2 cellular contexts compared by ENCODE assay signal in the genomic region with DNA sequence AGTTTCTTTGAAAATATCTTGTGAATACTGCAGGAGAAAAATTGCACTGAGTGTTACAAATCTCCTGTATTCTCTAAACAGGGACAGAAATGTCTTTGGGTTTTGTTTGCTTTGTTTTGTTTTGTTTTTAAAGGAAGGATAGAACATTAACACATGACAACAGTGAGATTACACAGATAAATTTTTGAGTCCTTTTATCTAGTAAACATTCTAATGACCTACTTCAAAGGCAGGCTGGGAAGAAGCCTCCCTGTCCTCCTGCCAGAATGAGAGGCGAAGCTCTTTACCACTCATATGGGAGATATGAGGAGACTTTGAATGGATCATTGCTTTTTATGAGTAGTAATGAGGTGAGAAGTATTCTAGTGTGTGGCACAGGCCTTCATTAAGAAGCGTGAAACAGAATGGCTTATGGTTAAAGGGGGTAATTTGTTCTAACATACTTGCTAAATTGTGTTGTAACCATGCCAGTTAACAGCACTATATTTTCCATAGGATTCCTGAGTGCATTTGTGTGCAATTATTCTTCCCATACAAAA.
TF ChIP-seq lines count a peak whose summit lies in the region.

No MANE protein-coding gene starts in this region.

TF ChIP-seq in SK-N-SH, 30 proteins besides CTCF, POLR2A, EP300 and RAD21 (continued from another document):
- TF ChIP-seq, protein P1, sequence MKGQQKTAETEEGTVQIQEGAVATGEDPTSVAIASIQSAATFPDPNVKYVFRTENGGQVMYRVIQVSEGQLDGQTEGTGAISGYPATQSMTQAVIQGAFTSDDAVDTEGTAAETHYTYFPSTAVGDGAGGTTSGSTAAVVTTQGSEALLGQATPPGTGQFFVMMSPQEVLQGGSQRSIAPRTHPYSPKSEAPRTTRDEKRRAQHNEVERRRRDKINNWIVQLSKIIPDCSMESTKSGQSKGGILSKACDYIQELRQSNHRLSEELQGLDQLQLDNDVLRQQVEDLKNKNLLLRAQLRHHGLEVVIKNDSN (IDR thresholded peaks at IDR 0.05; ENCODE audit: borderline replicate concordance, low read depth): no peak
TF ChIP-seq in SK-N-SH: peak in this region for 0.

TF ChIP-seq in SK-N-SH treated with all-trans-retinoic acid at 6 μM for 48 hours, 23 proteins besides CTCF, POLR2A, EP300 and RAD21 (continued from another document):
- TF ChIP-seq, protein P2, sequence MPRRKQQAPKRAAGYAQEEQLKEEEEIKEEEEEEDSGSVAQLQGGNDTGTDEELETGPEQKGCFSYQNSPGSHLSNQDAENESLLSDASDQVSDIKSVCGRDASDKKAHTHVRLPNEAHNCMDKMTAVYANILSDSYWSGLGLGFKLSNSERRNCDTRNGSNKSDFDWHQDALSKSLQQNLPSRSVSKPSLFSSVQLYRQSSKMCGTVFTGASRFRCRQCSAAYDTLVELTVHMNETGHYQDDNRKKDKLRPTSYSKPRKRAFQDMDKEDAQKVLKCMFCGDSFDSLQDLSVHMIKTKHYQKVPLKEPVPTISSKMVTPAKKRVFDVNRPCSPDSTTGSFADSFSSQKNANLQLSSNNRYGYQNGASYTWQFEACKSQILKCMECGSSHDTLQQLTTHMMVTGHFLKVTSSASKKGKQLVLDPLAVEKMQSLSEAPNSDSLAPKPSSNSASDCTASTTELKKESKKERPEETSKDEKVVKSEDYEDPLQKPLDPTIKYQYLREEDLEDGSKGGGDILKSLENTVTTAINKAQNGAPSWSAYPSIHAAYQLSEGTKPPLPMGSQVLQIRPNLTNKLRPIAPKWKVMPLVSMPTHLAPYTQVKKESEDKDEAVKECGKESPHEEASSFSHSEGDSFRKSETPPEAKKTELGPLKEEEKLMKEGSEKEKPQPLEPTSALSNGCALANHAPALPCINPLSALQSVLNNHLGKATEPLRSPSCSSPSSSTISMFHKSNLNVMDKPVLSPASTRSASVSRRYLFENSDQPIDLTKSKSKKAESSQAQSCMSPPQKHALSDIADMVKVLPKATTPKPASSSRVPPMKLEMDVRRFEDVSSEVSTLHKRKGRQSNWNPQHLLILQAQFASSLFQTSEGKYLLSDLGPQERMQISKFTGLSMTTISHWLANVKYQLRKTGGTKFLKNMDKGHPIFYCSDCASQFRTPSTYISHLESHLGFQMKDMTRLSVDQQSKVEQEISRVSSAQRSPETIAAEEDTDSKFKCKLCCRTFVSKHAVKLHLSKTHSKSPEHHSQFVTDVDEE (CRISPR knock-in tag; IDR thresholded peaks at IDR 0.05): no peak
- no peak for TF ChIP-seq ISL1 (CRISPR knock-in tag; IDR thresholded peaks at IDR 0.05)
- TF ChIP-seq OSR1 (CRISPR knock-in tag; IDR thresholded peaks at IDR 0.05): no peak
- TF ChIP-seq CSDC2 (CRISPR knock-in tag; IDR thresholded peaks at IDR 0.05): no peak
- TF ChIP-seq, protein P3, sequence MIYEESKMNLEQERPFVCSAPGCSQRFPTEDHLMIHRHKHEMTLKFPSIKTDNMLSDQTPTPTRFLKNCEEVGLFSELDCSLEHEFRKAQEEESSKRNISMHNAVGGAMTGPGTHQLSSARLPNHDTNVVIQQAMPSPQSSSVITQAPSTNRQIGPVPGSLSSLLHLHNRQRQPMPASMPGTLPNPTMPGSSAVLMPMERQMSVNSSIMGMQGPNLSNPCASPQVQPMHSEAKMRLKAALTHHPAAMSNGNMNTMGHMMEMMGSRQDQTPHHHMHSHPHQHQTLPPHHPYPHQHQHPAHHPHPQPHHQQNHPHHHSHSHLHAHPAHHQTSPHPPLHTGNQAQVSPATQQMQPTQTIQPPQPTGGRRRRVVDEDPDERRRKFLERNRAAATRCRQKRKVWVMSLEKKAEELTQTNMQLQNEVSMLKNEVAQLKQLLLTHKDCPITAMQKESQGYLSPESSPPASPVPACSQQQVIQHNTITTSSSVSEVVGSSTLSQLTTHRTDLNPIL (CRISPR knock-in tag; IDR thresholded peaks at IDR 0.05; ENCODE audit: low read depth): no peak
- TF ChIP-seq PPARA (CRISPR knock-in tag; IDR thresholded peaks at IDR 0.05; ENCODE audit: borderline replicate concordance): no peak
- no peak for TF ChIP-seq ZNF70 (CRISPR knock-in tag; IDR thresholded peaks at IDR 0.05)
- TF ChIP-seq TCF4 (CRISPR knock-in tag; IDR thresholded peaks at IDR 0.05; ENCODE audit: borderline replicate concordance): no peak
- TF ChIP-seq ZNF565 (CRISPR knock-in tag; conservative IDR thresholded peaks at IDR 0.05; ENCODE audit: low read depth): no peak
